Comparison of ENCODE assay signal across 1 cellular context in the genomic region with DNA sequence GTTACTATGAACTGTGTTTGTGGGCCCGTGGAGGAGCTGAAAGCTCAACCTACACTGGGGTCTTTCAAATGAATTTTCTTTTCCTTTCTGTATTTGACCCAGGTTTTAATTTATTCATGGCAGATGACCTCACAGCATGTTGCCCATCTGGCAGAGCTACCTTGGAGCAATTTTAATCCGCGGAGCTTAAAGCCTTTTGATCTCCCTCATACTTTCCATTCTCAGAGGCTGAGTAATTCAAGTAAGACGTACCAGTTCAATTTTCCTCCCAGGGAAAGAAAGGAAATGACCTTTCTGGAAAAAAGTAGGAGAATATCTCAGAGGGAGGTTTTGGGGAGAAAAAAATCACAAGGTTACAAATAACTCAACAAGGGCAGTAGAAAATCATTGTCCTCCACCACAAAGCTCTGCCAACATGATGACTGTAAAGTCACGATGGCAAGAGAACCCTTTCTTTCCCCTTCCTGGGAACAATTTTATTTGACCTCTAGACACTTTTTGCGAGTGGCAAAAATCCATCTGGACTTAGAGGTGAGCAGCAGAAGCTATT.
TF ChIP-seq lines count a peak whose summit lies in the region.

No MANE protein-coding gene starts in this region.

TF ChIP-seq in GM23338, 12 proteins besides CTCF, POLR2A, EP300 and RAD21 (continued from another document):
- no peak for TF ChIP-seq ZNF462 (CRISPR knock-in tag; IDR thresholded peaks at IDR 0.05)
- no peak for TF ChIP-seq EZH2 (IDR thresholded peaks at IDR 0.05; ENCODE audit: low read depth, unreplicated experiment)
- TF ChIP-seq ETS1 (IDR thresholded peaks at IDR 0.05): no peak
TF ChIP-seq in GM23338: peak in this region for 0.
